In the genomic region with DNA sequence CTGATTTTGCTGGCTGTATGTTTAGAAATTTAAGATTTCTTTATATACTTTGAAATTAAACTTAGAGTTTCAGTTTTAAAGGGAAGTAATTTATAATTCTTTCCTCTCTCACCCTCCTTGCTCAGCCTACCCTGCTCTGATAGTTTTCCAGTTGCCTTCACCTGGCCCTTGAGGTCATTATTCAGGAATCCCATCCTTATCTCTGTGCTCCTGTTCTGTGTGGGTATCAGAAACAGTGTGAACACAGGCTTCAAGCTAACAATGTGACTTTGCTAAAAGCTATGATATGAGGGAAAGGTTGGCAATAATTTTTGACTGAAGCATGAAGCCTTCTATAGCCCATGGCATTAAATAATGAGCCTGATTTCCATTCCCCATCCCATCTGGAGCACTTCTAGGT, we compare ENCODE assay signal across 26 cellular contexts.
A peak's percentile ranks its signal among the peaks of the same experiment; 100 is the strongest.
DNase-seq lines count a peak whose midpoint lies in the region; ATAC-seq, FAIRE-seq and TF ChIP-seq lines count a peak whose summit lies in the region.
"Had no signal": no experiment of that assay in that cellular context is flagged by ENCODE, and none has a peak within 500 bp of the region (broad histone marks: within the 10 kb centered on the region; RNA-seq: fewer than 3 reads in every experiment).

No MANE protein-coding gene starts in this region.

- no peak overlapping the region for H4K8ac ChIP-seq in mesendoderm (ENCODE audit: low read depth, low read length)

- H3K56ac ChIP-seq in mesendoderm (ENCODE audit: low read length): no peak overlapping the region

- H3K36me3 ChIP-seq in heart right ventricle: no peaks in the 10 kb centered on the region
- peaks cover 3% of the 10 kb centered on the region for H3K36me3 ChIP-seq in astrocyte (ENCODE audit: insufficient read depth, low read length)
- no peaks in the 10 kb centered on the region for H3K36me3 ChIP-seq in mesendoderm (ENCODE audit: control insufficient read depth, insufficient read depth, low read length)
- H3K36me3 ChIP-seq: BLaER1, HAP-1 had no signal

- H3K18ac ChIP-seq in mesendoderm (ENCODE audit: low read length): no peak overlapping the region

- H3K9me3 Mint-ChIP-seq in astrocyte (ENCODE audit: unreplicated experiment): no peaks in the 10 kb centered on the region
- H3K9me3 Mint-ChIP-seq: CD8-positive, alpha-beta T cell; HFFc6 had no signal

- no peaks in the 10 kb centered on the region for H4K20me1 ChIP-seq in astrocyte (ENCODE audit: insufficient read depth, low read length)
- H4K20me1 ChIP-seq: BLaER1 had no signal

- H3K79me2 ChIP-seq in astrocyte (ENCODE audit: insufficient read depth, low read length): no peaks in the 10 kb centered on the region
- H3K79me2 ChIP-seq in mesendoderm (ENCODE audit: control insufficient read depth, insufficient read depth, low read length): no peaks in the 10 kb centered on the region

- intact Hi-C loops in Right ventricle myocardium superior (cut with DNase I) (no loop called here), Right ventricle myocardium inferior (cut with DNase I) (no loop called here), heart right ventricle (cut with DNase I) (no loop called here), right cardiac atrium (cut with DNase I) (no loop called here)

- H3K4ac ChIP-seq in mesendoderm (ENCODE audit: low read depth, low read length): no peak overlapping the region

- peak; percentile 64 for ATAC-seq in Right ventricle myocardium superior (ENCODE audit: poor library complexity)
- ATAC-seq in Right ventricle myocardium inferior: no peak
- peak in 5 of 8 donors; percentile 49 to 83 (median 63) for ATAC-seq in heart right ventricle
- ATAC-seq in right cardiac atrium: no peak
- ATAC-seq in GM18520 (IDR thresholded peaks at IDR 0.05; ENCODE audit: unreplicated experiment): no peak
- ATAC-seq: CD8-positive, alpha-beta T cell had no signal

- H3K9me3 ChIP-seq in heart right ventricle: no peaks in the 10 kb centered on the region
- H3K9me3 ChIP-seq in right cardiac atrium (ENCODE audit: control insufficient read depth, low read length): no peaks in the 10 kb centered on the region
- no peaks in the 10 kb centered on the region for H3K9me3 ChIP-seq in astrocyte (ENCODE audit: insufficient read depth, low read depth, low read length)
- H3K9me3 ChIP-seq: BLaER1, HAP-1 had no signal

- H3K27me3 ChIP-seq in heart right ventricle (no peaks in the 10 kb centered on the region), right cardiac atrium (ENCODE audit: control insufficient read depth, insufficient read depth) (no peaks in the 10 kb centered on the region), astrocyte (ENCODE audit: insufficient read depth, low read length) (no peaks in the 10 kb centered on the region), mesendoderm (ENCODE audit: insufficient read depth, low read length, poor library complexity) (no peaks in the 10 kb centered on the region)

- H3K4me2 ChIP-seq in astrocyte (ENCODE audit: low read length) (no peak overlapping the region), mesendoderm (ENCODE audit: low read length) (no peak overlapping the region)
- H3K4me2 ChIP-seq: BLaER1 had no signal

- no peak overlapping the region for H3K23ac ChIP-seq in mesendoderm (ENCODE audit: low read length)

- H4K5ac ChIP-seq in mesendoderm (ENCODE audit: low read length): no peak overlapping the region

- no peak overlapping the region for H2AFZ ChIP-seq in astrocyte (ENCODE audit: low read depth, low read length)

- no peak overlapping the region for H2BK5ac ChIP-seq in mesendoderm (ENCODE audit: low read length)

- no peaks in the 10 kb centered on the region for H3K79me1 ChIP-seq in mesendoderm (ENCODE audit: low read length)

- DNase-seq in Right ventricle myocardium superior (no peak), Right ventricle myocardium inferior (ENCODE audit: missing footprints) (no peak), heart right ventricle (no peak), right cardiac atrium (no peak), astrocyte (ENCODE audit: low read depth) (no peak), mesendoderm (peak; percentile 82), foreskin melanocyte (no peak)
- DNase-seq: CD4-positive, CD25-positive, alpha-beta regulatory T cell; CD8-positive, alpha-beta T cell; DMS 273 treated with DMSO at 0.1 percent for 48 hours; DMS79; EL; GF-D8; GOT3; HFFc6 had no signal

- H2BK15ac ChIP-seq in mesendoderm (replicated peaks; ENCODE audit: low read depth): no peak overlapping the region

- no peak overlapping the region for H3K4me3 Mint-ChIP-seq in astrocyte (ENCODE audit: unreplicated experiment)
- H3K4me3 Mint-ChIP-seq: B cell; CD4-positive, CD25-positive, alpha-beta regulatory T cell; CD8-positive, alpha-beta T cell; HFFc6 had no signal

- H3K36me3 Mint-ChIP-seq in astrocyte (ENCODE audit: low read depth, unreplicated experiment): peaks cover 3% of the 10 kb centered on the region
- H3K36me3 Mint-ChIP-seq: CD4-positive, CD25-positive, alpha-beta regulatory T cell; CD8-positive, alpha-beta T cell had no signal

- TF ChIP-seq CTCF in heart right ventricle (IDR thresholded peaks at IDR 0.05) (no peak), astrocyte (IDR thresholded peaks at IDR 0.05; ENCODE audit: insufficient read depth, low read depth, low read length) (no peak)

- no peak overlapping the region for H3K27ac Mint-ChIP-seq in astrocyte (ENCODE audit: unreplicated experiment)
- H3K27ac Mint-ChIP-seq: B cell; CD4-positive, CD25-positive, alpha-beta regulatory T cell; CD8-positive, alpha-beta T cell; HFFc6 had no signal

- H3K4me1 ChIP-seq in heart right ventricle (peaks cover 0 to 24% (median 8%) of the 10 kb centered on the region in 9 donors), right cardiac atrium (ENCODE audit: control insufficient read depth, insufficient read depth, low read length) (no peaks in the 10 kb centered on the region), astrocyte (ENCODE audit: insufficient read depth, low read length) (peaks cover 5% of the 10 kb centered on the region), mesendoderm (ENCODE audit: control insufficient read depth, low read depth, low read length) (no peaks in the 10 kb centered on the region)
- H3K4me1 ChIP-seq: BLaER1, HAP-1 had no signal

- no peaks in the 10 kb centered on the region for H3K27me3 Mint-ChIP-seq in astrocyte (ENCODE audit: low read depth, unreplicated experiment)
- H3K27me3 Mint-ChIP-seq: B cell; CD4-positive, CD25-positive, alpha-beta regulatory T cell had no signal

- no peak overlapping the region for H2AK5ac ChIP-seq in mesendoderm (ENCODE audit: low read length)

- H2BK120ac ChIP-seq in mesendoderm (ENCODE audit: low read depth, low read length): no peak overlapping the region

- H3K4me3 ChIP-seq in heart right ventricle (no peak overlapping the region), right cardiac atrium (ENCODE audit: low read length) (no peak overlapping the region), astrocyte (ENCODE audit: insufficient read depth, low read depth, low read length) (no peak overlapping the region), mesendoderm (ENCODE audit: low read length) (no peak overlapping the region)
- H3K4me3 ChIP-seq: BLaER1, HAP-1 had no signal

- peaks cover 4% of the 10 kb centered on the region for H3K4me1 Mint-ChIP-seq in astrocyte (ENCODE audit: low read depth, unreplicated experiment)
- H3K4me1 Mint-ChIP-seq: B cell; CD4-positive, CD25-positive, alpha-beta regulatory T cell had no signal

- H3K9ac ChIP-seq in astrocyte (ENCODE audit: low read length) (no peak overlapping the region), mesendoderm (ENCODE audit: low read length) (no peak overlapping the region)
- H3K9ac ChIP-seq: BLaER1 had no signal

- H3K27ac ChIP-seq in heart right ventricle (peak overlapping the region in 5 of 10 donors; percentile 22 to 65 (median 53)), right cardiac atrium (ENCODE audit: low read length) (no peak overlapping the region), astrocyte (ENCODE audit: low read depth, low read length) (no peak overlapping the region), mesendoderm (ENCODE audit: low read depth, low read length) (no peak overlapping the region)
- H3K27ac ChIP-seq: 22Rv1, BLaER1, C4-2B had no signal

- peak; percentile 54 for FAIRE-seq in astrocyte (lab: Jason Lieb, UNC)
- FAIRE-seq: A204.1, D721Med, GM12891, GM18507, H54 had no signal

Comparison
In these comparisons a context has a peak if more than half of its experiments do, and no peak if none do; other contexts are left out.
1. ATAC-seq: peak in Right ventricle myocardium superior (single experiment) and heart right ventricle (5 of 8); none in Right ventricle myocardium inferior (single experiment), right cardiac atrium (0 of 2) and GM18520 (single experiment).